Comparison of ENCODE assay signal across 28 cellular contexts in genomic region chr13:112248406-112248760, GRCh38.
A peak's percentile ranks its signal among the peaks of the same experiment; 100 is the strongest.
DNase-seq lines count a peak whose midpoint lies in the region; ATAC-seq lines count a peak whose summit lies in the region.
"Had no signal": no experiment of that assay in that cellular context is flagged by ENCODE, and none has a peak within 500 bp of the region (broad histone marks: within the 10 kb centered on the region; RNA-seq: fewer than 3 reads in every experiment).

No MANE protein-coding gene starts in this region.

- H3K27ac ChIP-seq in neuronal stem cell (replicated peaks; ENCODE audit: low read length), result no peak overlapping the region
- H3K27ac ChIP-seq: breast epithelium, hepatocyte, pancreas, uterus, VCaP had no signal

- peak; percentile 66 for DNase-seq in DMS79 (lab: John Stamatoyannopoulos, UW)
- DNase-seq in NCI-H1092 (lab: John Stamatoyannopoulos, UW), result peak; percentile 90
- peak; percentile 39 for DNase-seq in ecto neural progenitor cell (ENCODE audit: low spot score)
- no peak for DNase-seq in neuronal stem cell (ENCODE audit: low spot score)
- DNase-seq in activated T-cell treated with anti-CD3 and anti-CD28 coated beads, Interleukin-2, amount 50 U/mL, for 4 hours, result no peak
- DNase-seq: ACHN; activated CD4-positive, alpha-beta T cell treated with anti-CD3 and anti-CD28 coated beads for 4 hours; activated effector memory CD4-positive, alpha-beta T cell treated with Interleukin-2 at 50 U/mL for 16 hours; effector CD4-positive, alpha-beta T cell; EL; kidney glomerular epithelial cell; NCI-H1930; pancreas; stimulated activated CD4-positive, alpha-beta T cell treated with anti-CD3 and anti-CD28 coated beads, Interleukin-2, amount 100 ng/mL, for 24 hours; stimulated activated naive CD8-positive, alpha-beta T cell treated with anti-CD3 and anti-CD28 coated beads, Interleukin-15, Interleukin-2, amounts not matched to agents 100 U/mL and 50 U/mL, for 24 hours; SW 1271; T1000; uterus had no signal

- H3K14ac ChIP-seq in neuronal stem cell (ENCODE audit: low read length), result peak overlapping the region; percentile 21

- H2BK15ac ChIP-seq in neuronal stem cell (ENCODE audit: low read length), result peak overlapping the region; percentile 96

- H3K36me3 ChIP-seq in neuronal stem cell (replicated peaks in 1 of 2; ENCODE audit: control insufficient read depth in 2 of 2, insufficient read depth in 2 of 2, low read length in 2 of 2), result no peaks in the 10 kb centered on the region
- H3K36me3 ChIP-seq: breast epithelium, pancreas, uterus had no signal

- H3K4me3 Mint-ChIP-seq in activated T-cell treated with anti-CD3 and anti-CD28 coated beads, Interleukin-2, amount 50 U/mL, for 4 hours, result no peak overlapping the region
- H3K4me3 Mint-ChIP-seq: activated naive CD8-positive, alpha-beta T cell; B cell; CD8-positive, alpha-beta T cell; nephron had no signal

- no peaks in the 10 kb centered on the region for H3K9me3 ChIP-seq in neuronal stem cell (replicated peaks in 1 of 2; ENCODE audit: control insufficient read depth in 2 of 2, insufficient read depth in 1 of 2, low read depth in 1 of 2, low read length in 2 of 2)
- H3K9me3 ChIP-seq: breast epithelium, pancreas, uterus had no signal

- no peaks in the 10 kb centered on the region for H3K36me3 Mint-ChIP-seq in activated T-cell treated with anti-CD3 and anti-CD28 coated beads, Interleukin-2, amount 50 U/mL, for 4 hours (ENCODE audit: insufficient read depth)
- H3K36me3 Mint-ChIP-seq: activated naive CD8-positive, alpha-beta T cell; CD8-positive, alpha-beta T cell had no signal

- H2AFZ ChIP-seq in neuronal stem cell (ENCODE audit: low read length), result peak overlapping the region; percentile 73
- H2AFZ ChIP-seq: hepatocyte had no signal

- H3K9ac ChIP-seq in neuronal stem cell (ENCODE audit: low read depth, low read length, poor library complexity), result no peak overlapping the region

- H3K23ac ChIP-seq in neuronal stem cell (ENCODE audit: low read depth, low read length, poor library complexity), result no peak overlapping the region

- peaks cover 8 to 9% of the 10 kb centered on the region in 2 donors for H3K4me1 ChIP-seq in neuronal stem cell (ENCODE audit: control insufficient read depth in 2 of 2, insufficient read depth in 1 of 2, low read depth in 1 of 2, low read length in 2 of 2)
- H3K4me1 ChIP-seq: breast epithelium, pancreas, uterus had no signal

- no peak overlapping the region for H3K4me3 ChIP-seq in neuronal stem cell (ENCODE audit: low read length in 2 of 2)
- H3K4me3 ChIP-seq: breast epithelium, hepatocyte, pancreas, uterus had no signal

- H2BK5ac ChIP-seq in neuronal stem cell (ENCODE audit: low read length), result peak overlapping the region; percentile 91

- peak overlapping the region; percentile 79 for H2AK5ac ChIP-seq in neuronal stem cell (ENCODE audit: low read depth, low read length)

- no peak overlapping the region for H2BK12ac ChIP-seq in neuronal stem cell (ENCODE audit: low read length)

- no peaks in the 10 kb centered on the region for H3K27me3 ChIP-seq in neuronal stem cell (ENCODE audit: control insufficient read depth in 3 of 3, insufficient read depth in 3 of 3, low read depth in 1 of 3, low read length in 3 of 3)
- H3K27me3 ChIP-seq: hepatocyte, pancreas, uterus had no signal

- no peaks in the 10 kb centered on the region for H3K27me3 Mint-ChIP-seq in activated T-cell treated with anti-CD3 and anti-CD28 coated beads, Interleukin-2, amount 50 U/mL, for 4 hours (ENCODE audit: low read depth)
- H3K27me3 Mint-ChIP-seq: activated naive CD8-positive, alpha-beta T cell; B cell had no signal

- no peak overlapping the region for H4K91ac ChIP-seq in neuronal stem cell (ENCODE audit: low read depth, low read length, poor library complexity)

- H3K4ac ChIP-seq in neuronal stem cell (ENCODE audit: low read length), result no peak overlapping the region

- no peaks in the 10 kb centered on the region for H3K9me3 Mint-ChIP-seq in activated T-cell treated with anti-CD3 and anti-CD28 coated beads, Interleukin-2, amount 50 U/mL, for 4 hours
- H3K9me3 Mint-ChIP-seq: CD8-positive, alpha-beta T cell; nephron had no signal

- no peak overlapping the region for H2BK120ac ChIP-seq in neuronal stem cell (ENCODE audit: low read depth, low read length)

- peak overlapping the region; percentile 92 for H3K18ac ChIP-seq in neuronal stem cell (ENCODE audit: low read length)

- ATAC-seq in GM19324 (IDR thresholded peaks at IDR 0.05; ENCODE audit: low FRiP score, unreplicated experiment) (no peak), HG03175 (IDR thresholded peaks at IDR 0.05; ENCODE audit: unreplicated experiment) (no peak)
- no peak for ATAC-seq in activated T-cell treated with anti-CD3 and anti-CD28 coated beads, Interleukin-2, amount 50 U/mL, for 4 hours
- ATAC-seq: CD8-positive, alpha-beta T cell; HCT116; pancreas; stimulated activated naive CD8-positive, alpha-beta T cell treated with anti-CD3 and anti-CD28 coated beads, Interleukin-15, Interleukin-2, amounts not matched to agents 100 U/mL and 50 U/mL, for 24 hours had no signal

- H3K4me1 Mint-ChIP-seq in activated T-cell treated with anti-CD3 and anti-CD28 coated beads, Interleukin-2, amount 50 U/mL, for 4 hours (ENCODE audit: low read depth), result no peaks in the 10 kb centered on the region
- H3K4me1 Mint-ChIP-seq: B cell, nephron had no signal

- WGBS in neuronal stem cell (ENCODE audit: extremely low coverage in 2 of 2, insufficient read length in 2 of 2, insufficient replicate concordance in 1 of 2), 2 donors, result no CpG with 5 or more reads among the region's 8 CpGs

- H3K4me2 ChIP-seq in neuronal stem cell (ENCODE audit: insufficient read depth, low read length, poor library complexity, severe bottlenecking), result no peak overlapping the region
- H3K4me2 ChIP-seq: hepatocyte had no signal

- no peak overlapping the region for H4K8ac ChIP-seq in neuronal stem cell (ENCODE audit: low read depth, low read length)

- no peaks in the 10 kb centered on the region for H3K79me1 ChIP-seq in neuronal stem cell (ENCODE audit: low read depth, low read length)

Comparison
In these comparisons a context has a peak if more than half of its experiments do, and no peak if none do; other contexts are left out.
1. DNase-seq: peak in DMS79 (single experiment), NCI-H1092 (single experiment) and ecto neural progenitor cell (single experiment); none in neuronal stem cell (single experiment) and activated T-cell treated with anti-CD3 and anti-CD28 coated beads, Interleukin-2, amount 50 U/mL, for 4 hours (single experiment).